8 cellular contexts compared by ENCODE assay signal in the genomic region with DNA sequence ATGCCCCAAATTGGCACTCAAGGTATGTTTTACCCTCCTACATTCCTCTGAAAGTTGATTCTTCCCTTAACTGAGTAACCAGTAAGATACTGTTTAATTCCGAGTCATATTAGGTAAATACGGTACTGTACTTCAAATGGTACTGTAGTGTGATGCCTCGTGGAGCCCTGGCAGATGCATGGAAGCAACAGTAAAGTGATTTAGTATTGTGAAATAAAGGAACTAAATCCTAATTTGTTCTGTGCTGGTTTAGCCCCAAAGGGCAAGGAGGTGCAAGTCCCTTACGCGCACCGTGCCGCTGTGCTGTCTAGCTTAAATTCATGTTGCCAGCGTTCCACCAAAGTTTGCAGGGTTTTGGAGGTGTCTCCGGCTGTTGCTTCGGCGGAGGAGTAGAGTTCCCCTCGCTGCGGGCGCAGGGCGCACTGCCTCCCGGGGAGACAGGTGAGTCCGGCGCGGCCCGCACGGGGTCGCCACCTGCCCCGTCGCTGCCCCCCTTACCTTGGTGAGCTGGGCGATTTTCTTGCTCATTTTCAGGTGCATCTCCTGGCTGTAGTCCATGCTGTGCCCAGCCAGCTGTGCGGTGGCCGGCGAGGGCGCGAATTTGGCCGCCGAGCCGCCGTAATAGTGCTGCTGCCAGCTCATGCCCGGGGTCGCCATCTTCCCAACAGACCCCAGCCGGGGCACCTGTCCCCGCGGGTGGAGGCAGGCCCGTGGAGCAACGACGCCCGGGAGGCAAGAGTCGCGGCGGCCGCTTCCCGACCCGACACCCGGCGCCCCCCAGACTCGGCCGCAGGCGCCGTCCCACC. TPM values are rescaled to one million over a fixed set of nuclear protein-coding genes. Genes with fewer than 3 reads are reported as not detected.
DNase-seq lines count a peak whose midpoint lies in the region; ATAC-seq, FAIRE-seq and TF ChIP-seq lines count a peak whose summit lies in the region.

No MANE protein-coding gene starts in this region.

- H3K27ac Mint-ChIP-seq in chondrocyte (ENCODE audit: unreplicated experiment), result no peak overlapping the region

- peak; percentile 39 for ATAC-seq in GM21825 (IDR thresholded peaks at IDR 0.05; ENCODE audit: unreplicated experiment)
- peak; percentile 15 to 25 for ATAC-seq in activated CD4-positive, CD25-positive, alpha-beta regulatory T cell treated with anti-CD3 and anti-CD28 coated beads, Interleukin-2, amount 50 U/mL, for 24 hours
- peak; percentile 86 for ATAC-seq in HepG2
- ATAC-seq in GM18519 (IDR thresholded peaks at IDR 0.05; ENCODE audit: low FRiP score, unreplicated experiment), result no peak

- H4K20me1 ChIP-seq in HepG2 (ENCODE audit: insufficient read depth, low read length), result no peaks in the 10 kb centered on the region

- H3K36me3 Mint-ChIP-seq in chondrocyte (ENCODE audit: low read depth), result no peaks in the 10 kb centered on the region

- peak overlapping the region; percentile 99 for H3K4me2 ChIP-seq in HepG2 (ENCODE audit: low read depth, low read length)

- H3K27ac ChIP-seq in HepG2 (ENCODE audit: extremely low read length, insufficient read depth, low read length), result peak overlapping the region; percentile 27

- TF ChIP-seq CTCF in chondrocyte (IDR thresholded peaks at IDR 0.05) (no peak), HepG2 (CRISPR knock-in tag; IDR thresholded peaks at IDR 0.05) (peak; percentile 85)

- peak overlapping the region; percentile 66 for H3K9ac ChIP-seq in HepG2 (ENCODE audit: insufficient read depth, low read depth, low read length)

- H3K27me3 ChIP-seq in MG63 (peaks cover 12% of the 10 kb centered on the region; the same call in 1 of the 2 replicates), HepG2 (ENCODE audit: control insufficient read depth in 1 of 2, insufficient read depth in 2 of 2, low read length in 2 of 2) (peaks cover 0 to 19% of the 10 kb centered on the region in 2 experiments; a peak in 4 of 5 replicates)

- 0 out of 4 replicates have a peak, but pooled peaks of 1 of the 2 experiments have one; percentile 0 for TF ChIP-seq EP300 in HepG2 (IDR thresholded peaks at IDR 0.05; ENCODE audit: low read depth in 2 of 2, low read length in 2 of 2)
- TF ChIP-seq EP300 in HepG2 (CRISPR knock-in tag; IDR thresholded peaks at IDR 0.05; ENCODE audit: borderline replicate concordance), result 0 out of 2 replicates have a peak, but pooled peaks have one; percentile 34

- H3K4me1 Mint-ChIP-seq in chondrocyte (ENCODE audit: low read depth), result peaks cover 10% of the 10 kb centered on the region

- H2AFZ ChIP-seq in HepG2 (ENCODE audit: low read length), result no peak overlapping the region

- no peaks in the 10 kb centered on the region for H3K9me3 Mint-ChIP-seq in chondrocyte (ENCODE audit: low read depth)

- in situ Hi-C loops in HepG2 (cut with HindIII; ENCODE audit: extremely low pct_ligation_motif_present, low pct_unique_long_range_greater_than_20kb), result no loop called here

- H3K79me2 ChIP-seq in HepG2 (ENCODE audit: insufficient read depth, low read length), result no peaks in the 10 kb centered on the region

- intact Hi-C loops in HepG2 (cut with micrococcal nuclease; ENCODE audit: unreplicated experiment), result loop anchor here (1.0 kb wide), 1 partner anchor 184 kb away; the partner anchor contains the start of gene ASF1A

- peak overlapping the region; percentile 42 for H3K4me3 ChIP-seq in MG63
- peak overlapping the region; percentile 60 to 83 (median 78) for H3K4me3 ChIP-seq in HepG2 (replicated peaks in 1 of 3; ENCODE audit: insufficient read depth in 1 of 3, low read depth in 2 of 3, low read length in 3 of 3)

- H3K4me1 ChIP-seq in HepG2 (ENCODE audit: insufficient read depth, low read length), result peaks cover 33% of the 10 kb centered on the region

- POLR2A ChIA-PET in HepG2 (lab: Yijun Ruan, JAX), result interaction anchor here (1.1 to 1.2 kb wide), 2 partner anchors 142 to 180 kb away, joined by 3 read pairs; no protein-coding TSS in a partner anchor

- no peak for TF ChIP-seq POLR2A in HepG2 (IDR thresholded peaks at IDR 0.05; ENCODE audit: insufficient read depth in 1 of 2, low read depth in 2 of 2, low read length in 2 of 2)

- DNase-seq in ELR (ENCODE audit: low read depth) (peak; percentile 5), MG63 (peak; percentile 5), chondrocyte (ENCODE audit: low spot score) (no peak), HepG2 (ENCODE audit: low spot score) (peak; percentile 32)
- peak; percentile 12 to 38 for DNase-seq in stimulated activated CD4-positive, alpha-beta T cell treated with anti-CD3 and anti-CD28 coated beads, Interleukin-4, amount 100 ng/mL, for 48 hours (ENCODE audit: low read depth in 2 of 2)

- CTCF ChIA-PET in HepG2 (lab: Yijun Ruan, JAX; ENCODE audit: low intra/inter-chr PET ratio, low total read pairs), result interaction anchor here (1.4 to 1.5 kb wide), 2 partner anchors 115 to 184 kb away, joined by 5 read pairs; partner anchors contain the start of gene ASF1A

- 7% methylated on average over 8 of the region's 55 CpGs for WGBS in HepG2 (ENCODE audit: low lambda C conversion rate)

- peak; percentile 8 for FAIRE-seq in HepG2 (lab: Jason Lieb, UNC)

- peaks cover 13% of the 10 kb centered on the region for H3K27me3 Mint-ChIP-seq in chondrocyte (ENCODE audit: low read depth)

- no TSS peak for BruUV-seq in HepG2 (replicated peaks; lab: Mats Ljungman, UMichigan)

- H3K9me3 ChIP-seq in MG63 (peaks cover under 1% of the 10 kb centered on the region; the same call in 1 of the 2 replicates), HepG2 (ENCODE audit: low read length) (peaks cover 6% of the 10 kb centered on the region)

- peak; percentile 39; the same call in 1 of the 2 replicates for TF ChIP-seq RAD21 in HepG2 (CRISPR knock-in tag; IDR thresholded peaks at IDR 0.05)

- peak overlapping the region; percentile 56 for H3K4me3 Mint-ChIP-seq in chondrocyte (ENCODE audit: unreplicated experiment)

- no peaks in the 10 kb centered on the region for H3K36me3 ChIP-seq in MG63
- no peaks in the 10 kb centered on the region for H3K36me3 ChIP-seq in HepG2 (replicated peaks in 1 of 2; ENCODE audit: control insufficient read depth in 1 of 2, insufficient read depth in 2 of 2, low read length in 2 of 2)

TF ChIP-seq in HepG2, 621 proteins besides CTCF, POLR2A, EP300 and RAD21 (continues in another document):
- TF ChIP-seq SMC3 (IDR thresholded peaks at IDR 0.05; ENCODE audit: low read length) (no peak), MYPOP (CRISPR knock-in tag; IDR thresholded peaks at IDR 0.05) (peak; percentile 61; the same call in 1 of the 2 replicates), ZNF772 (CRISPR knock-in tag; IDR thresholded peaks at IDR 0.05) (peak; percentile 45; the same call in 1 of the 2 replicates), ZNF691 (CRISPR knock-in tag; IDR thresholded peaks at IDR 0.05; ENCODE audit: borderline replicate concordance, low read depth) (peak; percentile 69)

RNA-seq across cellular contexts. Expression of gene FAM184A, which starts 0.6 kb away (rescaled TPM):
- 0.13 TPM in 1 of 2 replicates, not detected in the other for total RNA-seq in MG63 (2014; rRNA removed; shearing (Covaris generic); ENCODE audit: low replicate concordance)
- total RNA-seq in chondrocyte (0.52 to 0.68 TPM (median 0.56 TPM) in 3 replicates), HepG2 (2016; rRNA removed; fragmentation: Illumina TruSeq; extraction: Trizol) (16.0 and 18.0 TPM in 2 replicates)
- total RNA-seq in HepG2 (2016; cell fraction: cytosol; rRNA removed; fragmentation: Illumina TruSeq; extraction: Trizol; ENCODE audit: low read depth), result 4.4 and 5.4 TPM in 2 replicates
- 16.1 and 16.7 TPM in 2 replicates for total RNA-seq in HepG2 (2016; cell fraction: insoluble cytoplasmic fraction; rRNA removed; fragmentation: Illumina TruSeq; extraction: Trizol)
- total RNA-seq in HepG2 (2016; cell fraction: membrane; rRNA removed; fragmentation: Illumina TruSeq; extraction: Trizol), result 7.8 and 11.8 TPM in 2 replicates
- 29.6 and 31.1 TPM in 2 replicates for total RNA-seq in HepG2 (2016; cell fraction: nucleus; rRNA removed; fragmentation: Illumina TruSeq; extraction: Trizol)
- polyA plus RNA-seq in HepG2 (2011; rRNA removed), result 6.5 and 7.0 TPM in 2 replicates
- polyA plus RNA-seq in HepG2 (2011; cell fraction: cytosol; rRNA removed), result 2.1 and 3.1 TPM in 2 replicates
- polyA plus RNA-seq in HepG2 (2011; cell fraction: nucleus; rRNA removed), result 4.9 and 7.2 TPM in 2 replicates
- 6.3 and 6.4 TPM in 2 replicates for polyA plus RNA-seq in HepG2 (2012)
- polyA plus RNA-seq in HepG2 (2016; cell fraction: cytosol; fragmentation: Illumina TruSeq; extraction: Trizol; ENCODE audit: low read depth), result 2.1 and 2.3 TPM in 2 replicates
- 14.2 and 15.0 TPM in 2 replicates for polyA plus RNA-seq in HepG2 (2016; cell fraction: insoluble cytoplasmic fraction; fragmentation: Illumina TruSeq; extraction: Trizol; ENCODE audit: low read depth)
- polyA plus RNA-seq in HepG2 (2016; cell fraction: membrane; fragmentation: Illumina TruSeq; extraction: Trizol; ENCODE audit: low read depth), result 4.0 and 5.0 TPM in 2 replicates
- polyA plus RNA-seq in HepG2 (2016; cell fraction: nucleus; fragmentation: Illumina TruSeq; extraction: Trizol; ENCODE audit: insufficient read depth, low read depth), result 23.3 and 27.1 TPM in 2 replicates
- 1.5 TPM in 1 of 2 replicates, not detected in the other for polyA minus RNA-seq in HepG2 (2011; rRNA and poly(A)+ RNA removed; ENCODE audit: low replicate concordance)
- polyA minus RNA-seq in HepG2 (2011; cell fraction: cytosol; rRNA and poly(A)+ RNA removed), result 2.9 and 3.9 TPM in 2 replicates
- 17.5 and 24.4 TPM in 2 replicates for polyA minus RNA-seq in HepG2 (2011; cell fraction: nucleus; rRNA and poly(A)+ RNA removed)
